ENCODE assay signal across 17 cellular contexts in the genomic region with DNA sequence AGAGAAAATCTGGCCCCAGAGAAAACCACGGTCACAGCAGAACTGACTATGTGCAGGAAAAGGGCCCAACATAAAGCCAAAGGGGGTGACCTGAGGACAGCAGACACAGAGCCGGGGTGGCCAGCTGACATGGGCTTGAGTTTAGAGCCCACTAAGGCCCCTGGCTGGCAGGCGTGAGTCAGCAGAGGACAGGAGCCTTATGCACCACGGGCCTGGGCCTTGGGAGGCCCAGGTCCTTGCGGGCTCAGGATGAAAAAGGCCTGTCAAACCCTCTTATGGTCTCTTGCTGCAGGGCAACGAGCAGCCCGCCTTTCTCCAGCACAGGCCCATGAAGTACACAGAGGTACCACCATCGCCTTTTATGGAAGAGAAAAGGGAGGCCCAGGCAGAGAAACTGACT. TPM values are rescaled to one million over a fixed set of nuclear protein-coding genes. Genes with fewer than 3 reads are reported as not detected.
DNase-seq lines count a peak whose midpoint lies in the region; ATAC-seq and TF ChIP-seq lines count a peak whose summit lies in the region.
"Had no signal": no experiment of that assay in that cellular context is flagged by ENCODE, and none has a peak within 500 bp of the region (broad histone marks: within the 10 kb centered on the region; RNA-seq: fewer than 3 reads in every experiment).

No MANE protein-coding gene starts in this region.

- DNase-seq in Right ventricle myocardium inferior (ENCODE audit: missing footprints) (peak; percentile 58), left cardiac atrium (no peak), naive B cell (no peak), NCI-H524 (lab: John Stamatoyannopoulos, UW) (no peak), GM10248 (ENCODE audit: extremely low spot score) (no peak)
- no peak for DNase-seq in effector memory CD8-positive, alpha-beta T cell
- DNase-seq: activated CD4-positive, alpha-beta T cell treated with anti-CD3 and anti-CD28 coated beads, Interleukin-2, amount 50 U/mL, for 48 hours; activated effector memory CD4-positive, alpha-beta T cell treated with Interleukin-2 at 50 U/mL for 16 hours; NCI-H1105 treated with DMSO at 0.1 percent for 48 hours; SHP77; stimulated activated CD4-positive, alpha-beta T cell treated with anti-CD3 and anti-CD28 coated beads, Interleukin-15, amount 100 ng/mL, for 24 hours; testis had no signal

- no peak for TF ChIP-seq CTCF in GM10248 (IDR thresholded peaks at IDR 0.05; ENCODE audit: control extremely low read depth, extremely low read depth, low read depth, missing control alignments)

- H3K36me3 ChIP-seq in subcutaneous abdominal adipose tissue (ENCODE audit: control insufficient read depth in 5 of 5, insufficient read depth in 5 of 5, low read length in 5 of 5): peaks cover 0 to 5% (median 0%) of the 10 kb centered on the region in 5 donors

- H3K27ac Mint-ChIP-seq in effector memory CD8-positive, alpha-beta T cell: peak overlapping the region; percentile 92 to 94
- H3K27ac Mint-ChIP-seq in naive B cell: peak overlapping the region in 4 of 6 donors; percentile 26 to 96 (median 82)

- peaks cover 6 to 71% (median 35%) of the 10 kb centered on the region in 5 donors for H3K4me1 ChIP-seq in subcutaneous abdominal adipose tissue (ENCODE audit: control insufficient read depth in 5 of 5, insufficient read depth in 5 of 5, low read length in 5 of 5)
- H3K4me1 ChIP-seq: parathyroid adenoma had no signal

- H3K9ac ChIP-seq in subcutaneous abdominal adipose tissue (ENCODE audit: low read length in 5 of 5): peak overlapping the region in 1 of 5 donors; percentile 35
- H3K9ac ChIP-seq: KMS-11, parathyroid adenoma had no signal

- CTCF ChIA-PET in GM10248 (lab: Yijun Ruan, JAX): interaction anchor here (1.2 to 1.8 kb wide), 3 partner anchors 8 to 62 kb away, joined by 3 to 4 read pairs (median 3); no protein-coding TSS in a partner anchor

- no peaks in the 10 kb centered on the region for H3K27me3 Mint-ChIP-seq in effector memory CD8-positive, alpha-beta T cell
- no peaks in the 10 kb centered on the region for H3K27me3 Mint-ChIP-seq in naive B cell

- H3K36me3 Mint-ChIP-seq in effector memory CD8-positive, alpha-beta T cell (ENCODE audit: insufficient read depth): peaks cover 69% of the 10 kb centered on the region
- peaks cover 4 to 9% of the 10 kb centered on the region in 2 donors for H3K36me3 Mint-ChIP-seq in naive B cell

- H3K27me3 ChIP-seq in subcutaneous abdominal adipose tissue (ENCODE audit: control insufficient read depth in 5 of 5, insufficient read depth in 4 of 5, low read length in 5 of 5): no peaks in the 10 kb centered on the region
- H3K27me3 ChIP-seq: testis had no signal

- no peak overlapping the region for H3K4me3 ChIP-seq in subcutaneous abdominal adipose tissue (ENCODE audit: low read depth in 1 of 5, low read length in 5 of 5)
- H3K4me3 ChIP-seq: testis had no signal

- H3K27ac ChIP-seq in subcutaneous abdominal adipose tissue (ENCODE audit: low read depth, low read length): peak overlapping the region; percentile 23
- H3K27ac ChIP-seq: KMS-11, parathyroid adenoma had no signal

- no peaks in the 10 kb centered on the region for H3K9me3 ChIP-seq in subcutaneous abdominal adipose tissue (ENCODE audit: control insufficient read depth in 5 of 5, low read length in 5 of 5)
- H3K9me3 ChIP-seq: testis had no signal

- intact Hi-C loops in Right ventricle myocardium inferior (cut with DNase I): no loop called here
- intact Hi-C loops in left cardiac atrium (cut with DNase I): no loop called here

- H3K4me1 Mint-ChIP-seq in effector memory CD8-positive, alpha-beta T cell (ENCODE audit: low read depth in 2 of 2): peaks cover 66 to 76% of the 10 kb centered on the region in 2 donors
- H3K4me1 Mint-ChIP-seq in naive B cell: peaks cover 45 to 87% (median 62%) of the 10 kb centered on the region in 3 donors

- POLR2A ChIA-PET in GM10248 (lab: Yijun Ruan, JAX): no interaction called here

- peak overlapping the region; percentile 62 to 95 for H3K4me3 Mint-ChIP-seq in effector memory CD8-positive, alpha-beta T cell
- peak overlapping the region in 2 of 8 donors; percentile 21 to 38 for H3K4me3 Mint-ChIP-seq in naive B cell

- ATAC-seq in Right ventricle myocardium inferior (no peak), left cardiac atrium (no peak), naive B cell (ENCODE audit: low read depth in 2 of 2) (no peak), HG02798 (IDR thresholded peaks at IDR 0.05; ENCODE audit: poor library complexity, unreplicated experiment) (no peak)
- ATAC-seq in effector memory CD8-positive, alpha-beta T cell (replicated peaks): no peak

- no peaks in the 10 kb centered on the region for H3K9me3 Mint-ChIP-seq in effector memory CD8-positive, alpha-beta T cell
- H3K9me3 Mint-ChIP-seq in naive B cell: no peaks in the 10 kb centered on the region

RNA-seq across cellular contexts. Expression of a gene that starts 19.7 kb away (rescaled TPM):
- total RNA-seq in Right ventricle myocardium inferior (8.9 TPM), left cardiac atrium (10 to 100 TPM; 15.4 to 18.1 TPM)
- polyA plus RNA-seq in naive B cell (ENCODE audit: low read depth in 6 of 6): 10 to 100 TPM; 12.2 to 73.3 (median 36.3) TPM

RNA-seq across cellular contexts. Expression of a gene that starts 25.7 kb away (rescaled TPM):
- total RNA-seq in Right ventricle myocardium inferior (not detected), left cardiac atrium (not detected)
- not detected for polyA plus RNA-seq in naive B cell (ENCODE audit: low read depth in 6 of 6)
- total RNA-seq: lower leg skin had no signal
